18 cellular contexts compared by ENCODE assay signal in the genomic region with DNA sequence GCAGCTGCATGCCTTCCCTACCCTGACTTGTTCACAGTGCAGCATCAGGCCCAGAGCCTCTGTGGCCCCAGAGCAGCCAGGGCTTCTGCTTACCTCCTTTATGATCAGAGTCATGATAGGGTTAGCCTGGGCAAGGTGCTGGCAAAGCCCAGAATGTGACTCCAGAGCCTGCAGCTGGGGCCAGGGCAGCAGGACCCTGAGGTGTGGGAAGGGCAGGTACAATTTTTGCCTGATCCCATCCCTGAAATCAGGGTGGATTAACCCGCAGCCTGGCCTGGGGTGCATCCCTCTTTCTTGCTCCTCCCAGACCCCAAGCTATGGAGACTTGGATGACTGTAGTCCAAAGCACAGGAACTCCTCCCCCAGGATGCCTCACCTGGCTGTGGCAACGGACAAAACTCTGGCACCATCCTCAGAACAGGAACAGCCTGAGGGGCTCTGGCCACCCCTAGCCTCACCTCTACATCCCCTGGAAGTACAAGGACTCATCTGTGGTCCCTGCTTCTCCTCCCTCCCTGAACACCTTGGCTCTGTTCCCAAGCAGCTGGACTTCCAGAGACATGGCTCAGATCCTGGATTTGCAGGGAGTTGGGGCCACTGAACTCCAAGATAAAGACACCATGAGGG. TPM values are rescaled to one million over a fixed set of nuclear protein-coding genes. Genes with fewer than 3 reads are reported as not detected.
DNase-seq lines count a peak whose midpoint lies in the region; ATAC-seq and TF ChIP-seq lines count a peak whose summit lies in the region.
"Had no signal": no experiment of that assay in that cellular context is flagged by ENCODE, and none has a peak within 500 bp of the region (broad histone marks: within the 10 kb centered on the region; RNA-seq: fewer than 3 reads in every experiment).

No MANE protein-coding gene starts in this region.

- H3K27me3 ChIP-seq in AG04450 (ENCODE audit: control insufficient read depth, insufficient read depth, low read length) (peaks cover 7% of the 10 kb centered on the region), hepatocyte (no peaks in the 10 kb centered on the region)

- TF ChIP-seq CTCF in AG04450 (IDR thresholded peaks at IDR 0.05; ENCODE audit: low read depth, low read length) (no peak), RWPE1 (conservative IDR thresholded peaks at IDR 0.05; ENCODE audit: low read depth) (no peak), hepatocyte (IDR thresholded peaks at IDR 0.05; ENCODE audit: poor library complexity) (no peak)

- ATAC-seq in GM21515 (IDR thresholded peaks at IDR 0.05; ENCODE audit: unreplicated experiment), result no peak
- ATAC-seq in GM21381 (IDR thresholded peaks at IDR 0.05; ENCODE audit: unreplicated experiment), result no peak
- ATAC-seq: A549, GM12878, HCT116 had no signal

- no peak overlapping the region for H3K4me3 ChIP-seq in AG04450 (ENCODE audit: low read depth, low read length)
- H3K4me3 ChIP-seq in hepatocyte, result no peak overlapping the region
- H3K4me3 ChIP-seq: A549, GM12878 had no signal

- POLR2A ChIA-PET in AG04450 (lab: Yijun Ruan, JAX) (no interaction called here), RWPE1 (lab: Yijun Ruan, JAX; ENCODE audit: low non-redundant PET) (no interaction called here)

- peaks cover 4% of the 10 kb centered on the region for H3K4me1 ChIP-seq in hepatocyte (ENCODE audit: insufficient read depth)

- WGBS in hepatocyte (ENCODE audit: low lambda C conversion rate, missing lambda C conversion rate), result 77% methylated on average over 2 of the region's 2 CpGs

- DNase-seq in AG04450 (ENCODE audit: low read depth, low spot score) (no peak), GM03348 (ENCODE audit: low spot score) (peak; percentile 4), RWPE1 (ENCODE audit: low spot score) (no peak), hepatocyte (ENCODE audit: low spot score) (peak; percentile 2), NCI-H2081 (lab: John Stamatoyannopoulos, UW) (no peak), kidney glomerular epithelial cell (lab: John Stamatoyannopoulos, UW) (no peak)
- DNase-seq: CD8-positive, alpha-beta memory T cell; MV-4-11; NCI-H1436; NCI-H2081 treated with DMSO at 0.1 percent for 48 hours; NCI-H524 treated with DMSO at 0.1 percent for 48 hours; NK-92 treated with Interleukin-12 subunit alpha and Interleukin-12 subunit beta, amount 100 ng/mL, for 24 hours had no signal

- no peak overlapping the region for H3K4me2 ChIP-seq in hepatocyte
- H3K4me2 ChIP-seq: A549 had no signal

- H3K9me2 ChIP-seq in hepatocyte (replicated peaks; ENCODE audit: insufficient read depth), result no peaks in the 10 kb centered on the region

- no peaks in the 10 kb centered on the region for H3K36me3 ChIP-seq in hepatocyte (replicated peaks; ENCODE audit: insufficient read depth, low read depth)

- peaks cover 8% of the 10 kb centered on the region for H3K79me2 ChIP-seq in hepatocyte

- H2AFZ ChIP-seq in hepatocyte, result no peak overlapping the region

- H3K27ac ChIP-seq in AG04450 (ENCODE audit: low read depth, low read length) (peak overlapping the region; percentile 39), RWPE1 (0 out of 2 replicates have a peak overlapping the region, but pooled peaks have one; percentile 6), hepatocyte (no peak overlapping the region)
- H3K27ac ChIP-seq: A549 had no signal

- H4K20me1 ChIP-seq in hepatocyte (ENCODE audit: insufficient read depth, poor library complexity, severe bottlenecking), result no peaks in the 10 kb centered on the region

- H3K9me3 ChIP-seq in AG04450 (ENCODE audit: control insufficient read depth, insufficient read depth, low read length) (peaks cover under 1% of the 10 kb centered on the region; the same call in 1 of the 2 replicates), hepatocyte (ENCODE audit: low read depth) (no peaks in the 10 kb centered on the region)
- H3K9me3 ChIP-seq: A549 had no signal

- CTCF ChIA-PET in AG04450 (lab: Charles Lee) (no interaction called here), RWPE1 (lab: Yijun Ruan, JAX) (interaction anchor here (0.9 kb wide), 1 partner anchor 55 kb away, joined by 6 read pairs; no protein-coding TSS in a partner anchor)

RNA-seq across cellular contexts. Expression of a gene that starts 4.9 kb away (rescaled TPM):
- polyA plus RNA-seq in AG04450 (2011; rRNA removed), result 50.4 and 52.7 TPM in 2 replicates
- polyA minus RNA-seq in AG04450 (2011; rRNA and poly(A)+ RNA removed), result 85.2 and 110 TPM in 2 replicates
- total RNA-seq in hepatocyte, result 47.6 and 53.0 TPM in 2 replicates
- polyA plus RNA-seq in hepatocyte, result 56.5 and 57.2 TPM in 2 replicates

RNA-seq across cellular contexts. Expression of a gene that starts 22.3 kb away (rescaled TPM):
- polyA plus RNA-seq in AG04450 (2011; rRNA removed) (0.04 and 0.06 TPM in 2 replicates), hepatocyte (0.36 TPM in 1 of 2 replicates, not detected in the other)
- not detected in 2 replicates for polyA minus RNA-seq in AG04450 (2011; rRNA and poly(A)+ RNA removed)
- 0.28 and 0.33 TPM in 2 replicates for total RNA-seq in hepatocyte
- total RNA-seq: CD8-positive, alpha-beta memory T cell; GM12878; SK-MEL-5 had no signal
- polyA plus RNA-seq: A549; CD8-positive, alpha-beta memory T cell; GM12878 had no signal

RNA-seq across cellular contexts. Expression of a gene that starts 55.3 kb away (rescaled TPM):
- polyA plus RNA-seq in AG04450 (2011; rRNA removed) (23.1 and 23.2 TPM in 2 replicates), hepatocyte (23.8 and 32.2 TPM in 2 replicates)
- polyA minus RNA-seq in AG04450 (2011; rRNA and poly(A)+ RNA removed), result 17.3 and 18.8 TPM in 2 replicates
- 17.0 and 20.2 TPM in 2 replicates for total RNA-seq in hepatocyte

Comparison
In these comparisons a context has a peak if more than half of its experiments do, and no peak if none do; other contexts are left out.
1. DNase-seq: peak in GM03348 (single experiment) and hepatocyte (single experiment); none in AG04450 (single experiment), RWPE1 (single experiment), NCI-H2081 (0 of 2) and kidney glomerular epithelial cell (single experiment).